ENCODE assay signal across 20 cellular contexts in the genomic region with DNA sequence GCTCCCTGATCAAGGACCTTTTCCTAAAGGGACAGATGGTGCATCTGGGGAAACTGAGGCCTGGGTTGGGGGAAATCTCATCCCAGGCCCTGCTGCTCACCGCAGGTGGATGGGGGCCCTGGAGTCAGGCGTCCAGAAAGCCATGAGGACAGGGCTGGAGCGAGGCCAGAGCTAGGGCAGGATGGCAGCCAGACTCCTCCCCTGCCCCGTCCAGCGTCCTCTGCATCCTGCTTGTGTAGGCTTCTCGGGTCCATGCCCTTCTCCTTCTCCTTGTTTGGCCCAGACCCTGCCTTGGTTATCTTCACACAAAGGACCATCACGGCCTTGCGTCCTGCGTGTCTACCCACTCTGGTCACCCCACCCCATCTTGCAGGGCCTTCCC.
"Had no signal": no experiment of that assay in that cellular context is flagged by ENCODE, and none has a peak within 500 bp of the region (broad histone marks: within the 10 kb centered on the region; RNA-seq: fewer than 3 reads in every experiment).

No MANE protein-coding gene starts in this region.

- DNase-seq: activated CD4-positive, alpha-beta T cell treated with anti-CD3 and anti-CD28 coated beads for 4 hours; activated CD8-positive, alpha-beta memory T cell treated with anti-CD3 and anti-CD28 coated beads, Interleukin-2, amount 50 U/mL, for 48 hours; activated gamma-delta T cell; activated T-cell treated with anti-CD3 and anti-CD28 coated beads, Interleukin-2, amount 50 U/mL, for 72 hours; amygdala; brain microvascular endothelial cell; cerebellar nuclear complex; effector CD8-positive, alpha-beta T cell; foreskin keratinocyte; naive thymus-derived CD4-positive, alpha-beta T cell; nucleus accumbens; stimulated activated CD4-positive, alpha-beta T cell treated with anti-CD3 and anti-CD28 coated beads, Interleukin-4, amount 100 ng/mL, for 1 hour; stimulated activated naive B cell treated with anti-CD40 and anti-IgM and Interleukin-4, amounts not matched to agents 10 μg/mL and 1 μg/mL and 100 μg/mL, for 72 hours; T-helper 2 cell had no signal

- H3K27me3 ChIP-seq: brain microvascular endothelial cell, foreskin keratinocyte, vagina had no signal

- H3K36me3 Mint-ChIP-seq: activated naive CD4-positive, alpha-beta T cell treated with anti-CD3 and anti-CD28 coated beads, Interleukin-2, amount 50 U/mL, for 72 hours; memory B cell; naive thymus-derived CD4-positive, alpha-beta T cell; stimulated activated naive B cell treated with anti-CD40 and anti-IgM and Interleukin-4, amounts not matched to agents 10 μg/mL and 1 μg/mL and 100 μg/mL, for 72 hours had no signal

- ATAC-seq: activated naive CD4-positive, alpha-beta T cell treated with anti-CD3 and anti-CD28 coated beads, Interleukin-2, amount 50 U/mL, for 72 hours; activated T-cell treated with anti-CD3 and anti-CD28 coated beads, Interleukin-2, amount 50 U/mL, for 72 hours; foreskin keratinocyte; mucosa of descending colon; naive thymus-derived CD4-positive, alpha-beta T cell; stimulated activated naive B cell treated with anti-CD40 and anti-IgM and Interleukin-4, amounts not matched to agents 10 μg/mL and 1 μg/mL and 100 μg/mL, for 72 hours had no signal

- H3K9me3 Mint-ChIP-seq: activated naive CD4-positive, alpha-beta T cell treated with anti-CD3 and anti-CD28 coated beads, Interleukin-2, amount 50 U/mL, for 72 hours; activated T-cell treated with anti-CD3 and anti-CD28 coated beads, Interleukin-2, amount 50 U/mL, for 72 hours; memory B cell; naive thymus-derived CD4-positive, alpha-beta T cell; stimulated activated naive B cell treated with anti-CD40 and anti-IgM and Interleukin-4, amounts not matched to agents 10 μg/mL and 1 μg/mL and 100 μg/mL, for 72 hours had no signal

- H3K4me3 Mint-ChIP-seq: activated T-cell treated with anti-CD3 and anti-CD28 coated beads, Interleukin-2, amount 50 U/mL, for 72 hours; memory B cell; naive thymus-derived CD4-positive, alpha-beta T cell; stimulated activated naive B cell treated with anti-CD40 and anti-IgM and Interleukin-4, amounts not matched to agents 10 μg/mL and 1 μg/mL and 100 μg/mL, for 72 hours had no signal

- H3K4me1 ChIP-seq: foreskin keratinocyte, prostate gland, tibial artery, vagina had no signal

- H3K27ac Mint-ChIP-seq: activated T-cell treated with anti-CD3 and anti-CD28 coated beads, Interleukin-2, amount 50 U/mL, for 72 hours; memory B cell; naive thymus-derived CD4-positive, alpha-beta T cell; stimulated activated naive B cell treated with anti-CD40 and anti-IgM and Interleukin-4, amounts not matched to agents 10 μg/mL and 1 μg/mL and 100 μg/mL, for 72 hours had no signal

- H3K4me3 ChIP-seq: mucosa of descending colon, prostate gland, tibial artery, vagina had no signal

- H3K9me3 ChIP-seq: mucosa of descending colon, prostate gland, tibial artery, vagina had no signal

- H3K27ac ChIP-seq: brain microvascular endothelial cell, foreskin keratinocyte, prostate gland, tibial artery, vagina had no signal

- H3K4me1 Mint-ChIP-seq: memory B cell; stimulated activated naive B cell treated with anti-CD40 and anti-IgM and Interleukin-4, amounts not matched to agents 10 μg/mL and 1 μg/mL and 100 μg/mL, for 72 hours had no signal

- H3K36me3 ChIP-seq: brain microvascular endothelial cell, prostate gland, tibial artery, vagina had no signal

- H3K27me3 Mint-ChIP-seq: naive thymus-derived CD4-positive, alpha-beta T cell had no signal
